ENCODE assay signal across 2 cellular contexts in genomic region chr15:69578792-69579587, GRCh38.
TF ChIP-seq lines count a peak whose summit lies in the region.

No MANE protein-coding gene starts in this region.

TF ChIP-seq in SK-N-SH, 30 proteins besides CTCF, POLR2A, EP300 and RAD21:
- no peak for TF ChIP-seq REST (IDR thresholded peaks at IDR 0.05; ENCODE audit: low read depth, low read length)
- TF ChIP-seq NFIC (IDR thresholded peaks at IDR 0.05; ENCODE audit: borderline replicate concordance): peak; percentile 23; the same call in 1 of the 2 replicates
TF ChIP-seq in SK-N-SH: peak in this region for 1.

TF ChIP-seq in SK-N-SH treated with all-trans-retinoic acid at 6 μM for 48 hours, 23 proteins besides CTCF, POLR2A, EP300 and RAD21 (continued from another document):
- no peak for TF ChIP-seq POU6F1 (CRISPR knock-in tag; IDR thresholded peaks at IDR 0.05; ENCODE audit: borderline replicate concordance, low read depth)
- TF ChIP-seq CSDC2 (CRISPR knock-in tag; IDR thresholded peaks at IDR 0.05): no peak
- TF ChIP-seq CREB5 (CRISPR knock-in tag; IDR thresholded peaks at IDR 0.05; ENCODE audit: low read depth): no peak
- no peak for TF ChIP-seq TSHZ2 (CRISPR knock-in tag; IDR thresholded peaks at IDR 0.05)
- TF ChIP-seq ZNF8 (CRISPR knock-in tag; IDR thresholded peaks at IDR 0.05): no peak
- no peak for TF ChIP-seq BACH2 (CRISPR knock-in tag; IDR thresholded peaks at IDR 0.05; ENCODE audit: borderline replicate concordance)
- TF ChIP-seq PPARA (CRISPR knock-in tag; IDR thresholded peaks at IDR 0.05; ENCODE audit: borderline replicate concordance): no peak
- TF ChIP-seq ARNTL (CRISPR knock-in tag; IDR thresholded peaks at IDR 0.05; ENCODE audit: borderline replicate concordance, low read depth): no peak
- TF ChIP-seq ZNF70 (CRISPR knock-in tag; IDR thresholded peaks at IDR 0.05): no peak
- no peak for TF ChIP-seq PATZ1 (CRISPR knock-in tag; IDR thresholded peaks at IDR 0.05; ENCODE audit: borderline replicate concordance)
TF ChIP-seq in SK-N-SH treated with all-trans-retinoic acid at 6 μM for 48 hours: peak in this region for 0.
